Comparison of ENCODE assay signal across 8 cellular contexts in the genomic region with DNA sequence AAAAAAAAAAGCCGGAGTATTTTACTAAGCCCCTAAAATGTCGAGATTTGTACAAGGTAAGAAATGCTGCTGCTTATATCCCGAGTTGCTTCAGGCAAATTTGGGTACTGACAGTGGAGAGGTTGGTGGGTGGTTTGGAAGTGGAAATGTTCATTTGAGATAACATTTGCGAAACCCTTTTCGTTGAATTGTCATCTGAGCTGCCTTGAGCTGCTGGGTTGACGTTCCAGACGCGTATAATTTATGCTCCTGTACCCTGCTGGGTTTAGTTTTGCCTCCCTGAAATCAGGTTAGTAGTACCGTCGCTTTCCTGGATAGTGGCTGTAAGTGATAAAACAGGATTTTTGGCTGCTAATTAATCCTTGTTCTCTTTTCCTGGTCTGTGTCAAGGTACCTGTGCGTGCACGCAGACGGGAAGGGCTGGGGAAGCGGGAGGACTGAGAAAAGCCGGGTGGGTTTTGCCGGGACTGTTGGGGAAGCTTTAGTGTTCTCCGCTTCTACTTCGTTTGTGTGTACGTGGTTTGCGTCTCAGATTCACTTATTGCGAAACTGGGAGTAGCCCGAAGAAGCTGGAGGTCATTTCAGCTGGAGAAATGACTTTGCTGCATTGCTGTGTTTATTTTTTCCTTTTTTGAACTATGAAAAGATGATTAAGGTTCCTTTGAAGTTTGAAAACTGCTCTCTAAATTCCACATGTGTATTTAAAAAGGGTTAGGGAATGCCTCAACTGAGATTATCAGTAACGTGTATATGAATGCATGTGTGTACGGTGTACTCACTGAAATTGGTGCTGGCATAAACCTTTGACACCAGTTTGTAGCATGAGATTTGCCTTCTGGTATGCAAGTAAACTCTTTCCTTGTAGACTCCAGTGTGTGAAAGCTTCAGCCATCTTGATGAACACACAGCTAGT. TPM values are rescaled to one million over a fixed set of nuclear protein-coding genes. Genes with fewer than 3 reads are reported as not detected.
DNase-seq lines count a peak whose midpoint lies in the region; ATAC-seq, FAIRE-seq and TF ChIP-seq lines count a peak whose summit lies in the region.

No MANE protein-coding gene starts in this region.

- H3K4me3 Mint-ChIP-seq in CD4-positive, alpha-beta T cell, result peak overlapping the region; percentile 99

- peaks cover 56% of the 10 kb centered on the region for H3K4me1 Mint-ChIP-seq in CD4-positive, alpha-beta T cell (ENCODE audit: low read depth)

- H3K27me3 ChIP-seq in CD4-positive, alpha-beta T cell (ENCODE audit: control insufficient read depth, insufficient read depth, low read length), result no peaks in the 10 kb centered on the region
- H3K27me3 ChIP-seq in HUES48 (ENCODE audit: control insufficient read depth, insufficient read depth, low read length), result no peaks in the 10 kb centered on the region
- no peaks in the 10 kb centered on the region for H3K27me3 ChIP-seq in SJSA1 (replicated peaks)
- H3K27me3 ChIP-seq in thyroid gland, result no peaks in the 10 kb centered on the region

- DNase-seq in CD4-positive, alpha-beta T cell, result peak in 1 of 10 experiments; percentile 15
- DNase-seq in SJSA1 (ENCODE audit: low read depth in 1 of 2, low spot score in 2 of 2) (peak in 1 of 2 experiments; percentile 61), ecto neural progenitor cell (ENCODE audit: low spot score) (peak; percentile 52), medulla oblongata (ENCODE audit: extremely low spot score) (peak; percentile 56), thyroid gland (peak; percentile 22 to 31), GM12892 (ENCODE audit: insufficient read length) (no peak)

- peaks cover 26% of the 10 kb centered on the region for H3K4me1 ChIP-seq in HUES48 (ENCODE audit: control insufficient read depth, insufficient read depth, low read length)
- peaks cover 37% of the 10 kb centered on the region for H3K4me1 ChIP-seq in SJSA1 (replicated peaks)
- H3K4me1 ChIP-seq in thyroid gland, result peaks cover 11 to 34% of the 10 kb centered on the region in 2 donors

- POLR2A ChIA-PET in CD4-positive, alpha-beta T cell (lab: Charles Lee), result interaction anchor here (1.1 to 3.9 kb wide), 10 partner anchors 9 to 1287 kb away, joined by 3 to 93 read pairs (median 5); a partner anchor contains a TSS

- CTCF ChIA-PET in CD4-positive, alpha-beta T cell (lab: Charles Lee), result interaction anchor here (0.7 to 5.8 kb wide), 3 partner anchors 11 to 1249 kb away, joined by 3 to 50 read pairs (median 39); no protein-coding TSS in a partner anchor

- peaks cover 30% of the 10 kb centered on the region for H3K36me3 Mint-ChIP-seq in CD4-positive, alpha-beta T cell (ENCODE audit: low read depth)

- H3K4me3 ChIP-seq in HUES48 (ENCODE audit: low read depth, low read length) (peak overlapping the region; percentile 83), SJSA1 (peak overlapping the region; percentile 73), thyroid gland (replicated peaks in 1 of 3) (peak overlapping the region; percentile 0 to 91 (median 61))

- no peak for TF ChIP-seq CTCF in CD4-positive, alpha-beta T cell (IDR thresholded peaks at IDR 0.05)
- TF ChIP-seq CTCF in thyroid gland (IDR thresholded peaks at IDR 0.05), result no peak

- H3K27ac ChIP-seq in CD4-positive, alpha-beta T cell (ENCODE audit: low read depth, low read length), result peak overlapping the region; percentile 87
- peak overlapping the region; percentile 100 for H3K27ac ChIP-seq in HUES48 (ENCODE audit: low read depth, low read length)
- peak overlapping the region; percentile 96 for H3K27ac ChIP-seq in SJSA1
- H3K27ac ChIP-seq in thyroid gland, result peak overlapping the region; percentile 91 to 98 (median 95)

- no peaks in the 10 kb centered on the region for H3K9me3 ChIP-seq in CD4-positive, alpha-beta T cell (ENCODE audit: control insufficient read depth, low read length)
- H3K9me3 ChIP-seq in HUES48 (ENCODE audit: control insufficient read depth, insufficient read depth, low read length) (no peaks in the 10 kb centered on the region), SJSA1 (replicated peaks) (no peaks in the 10 kb centered on the region), thyroid gland (no peaks in the 10 kb centered on the region)

- intact Hi-C loops in CD4-positive, alpha-beta T cell (cut with DNase I, micrococcal nuclease), result loop anchor here (1.0 to 10.0 kb wide), 8 partner anchors 16 to 1592 kb away; a partner anchor contains a TSS
- intact Hi-C loops in thyroid gland (cut with DNase I), result no loop called here

- H3K9ac ChIP-seq in HUES48 (ENCODE audit: low read depth, low read length), result peak overlapping the region; percentile 96

- H3K36me3 ChIP-seq in HUES48 (ENCODE audit: control insufficient read depth, insufficient read depth, low read length), result peaks cover 32% of the 10 kb centered on the region
- H3K36me3 ChIP-seq in SJSA1, result peaks cover 18% of the 10 kb centered on the region; the same call in 1 of the 2 replicates
- H3K36me3 ChIP-seq in thyroid gland, result no peaks in the 10 kb centered on the region

- peak overlapping the region; percentile 97 for H3K27ac Mint-ChIP-seq in CD4-positive, alpha-beta T cell

- peak; percentile 2 for ATAC-seq in CD4-positive, alpha-beta T cell (ENCODE audit: poor library complexity)
- no peak for ATAC-seq in GM18909 (IDR thresholded peaks at IDR 0.05; ENCODE audit: poor library complexity, unreplicated experiment)

- no peak for FAIRE-seq in GM12892 (lab: Jason Lieb, UNC)

- TF ChIP-seq POLR2A in thyroid gland (IDR thresholded peaks at IDR 0.05), result peak in 1 of 2 donors; percentile 43
- no peak for TF ChIP-seq POLR2A in GM12892 (IDR thresholded peaks at IDR 0.05; ENCODE audit: low read depth, low read length)

- no peaks in the 10 kb centered on the region for H3K9me3 Mint-ChIP-seq in CD4-positive, alpha-beta T cell

- no peaks in the 10 kb centered on the region for H3K27me3 Mint-ChIP-seq in CD4-positive, alpha-beta T cell

- 4% methylated on average over 24 of the region's 24 CpGs for WGBS in thyroid gland, 2 donors

RNA-seq across cellular contexts. Expression of a gene that starts 0.7 kb away (rescaled TPM):
- total RNA-seq in CD4-positive, alpha-beta T cell, result 10 to 100 TPM; 47.1 to 53.2 TPM
- 227 and 287 TPM in 2 replicates for total RNA-seq in SJSA1 (2014; rRNA removed; shearing (Covaris generic))
- 100 to 1,000 TPM; 120 to 140 (median 133) TPM for total RNA-seq in thyroid gland
- polyA plus RNA-seq in GM12892 (2012; ENCODE audit: missing spikeins), result 77.5 TPM
